ENCODE assay signal across 1 cellular context in the genomic region with DNA sequence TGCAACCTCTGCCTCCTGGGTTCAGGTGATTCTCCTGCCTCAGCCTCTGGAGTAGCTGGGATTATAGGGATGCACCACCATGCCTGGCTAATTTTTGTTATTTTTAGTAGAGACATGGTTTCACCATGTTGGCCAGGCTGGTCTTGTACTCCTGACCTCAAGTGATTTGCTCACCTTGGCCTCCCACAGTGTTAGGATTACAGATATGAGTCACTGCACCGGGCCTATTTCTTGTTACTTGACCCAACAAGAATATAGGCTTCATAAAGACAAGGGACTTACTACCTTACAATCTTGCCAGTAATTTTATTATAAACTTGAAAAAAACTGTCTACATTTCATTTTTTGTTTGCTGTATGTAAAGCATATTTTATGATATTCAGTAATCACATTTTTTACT.
TF ChIP-seq lines count a peak whose summit lies in the region.

No MANE protein-coding gene starts in this region.

TF ChIP-seq in IMR-90, 13 proteins besides CTCF, POLR2A, EP300 and RAD21:
- no peak for TF ChIP-seq CHD1 (IDR thresholded peaks at IDR 0.05; ENCODE audit: low read depth, low read length)
- TF ChIP-seq CEBPB (IDR thresholded peaks at IDR 0.05; ENCODE audit: low read depth, low read length), result peak; percentile 3; the same call in 1 of the 2 replicates
